35 cellular contexts compared by ENCODE assay signal in genomic region chr4:66741081-66741480, GRCh38.
A peak's percentile ranks its signal among the peaks of the same experiment; 100 is the strongest.
DNase-seq lines count a peak whose midpoint lies in the region; ATAC-seq and FAIRE-seq lines count a peak whose summit lies in the region.
"Had no signal": no experiment of that assay in that cellular context is flagged by ENCODE, and none has a peak within 500 bp of the region (broad histone marks: within the 10 kb centered on the region; RNA-seq: fewer than 3 reads in every experiment).

No MANE protein-coding gene starts in this region.

- no peak overlapping the region for H3K4me3 Mint-ChIP-seq in naive thymus-derived CD4-positive, alpha-beta T cell
- H3K4me3 Mint-ChIP-seq: effector memory CD8-positive, alpha-beta T cell; natural killer cell treated with Interleukin-12 subunit alpha and Interleukin-12 subunit beta and Interleukin-15 and Interleukin-18, amount 100 ng/mL, for 72 hours had no signal

- H3K4me1 Mint-ChIP-seq in naive thymus-derived CD4-positive, alpha-beta T cell: no peaks in the 10 kb centered on the region

- no peak for FAIRE-seq in HTR-8/SVneo (lab: Jason Lieb, UNC)
- FAIRE-seq: G401.6 had no signal

- CTCF ChIA-PET in naive thymus-derived CD4-positive, alpha-beta T cell (lab: Charles Lee): no interaction called here

- H3K27ac ChIP-seq in naive thymus-derived CD4-positive, alpha-beta T cell (ENCODE audit: low read depth, low read length): no peak overlapping the region
- H3K27ac ChIP-seq: gastrocnemius medialis, sigmoid colon, SJSA1, stomach, tibial nerve had no signal

- no peak overlapping the region for H3K27ac Mint-ChIP-seq in naive thymus-derived CD4-positive, alpha-beta T cell
- H3K27ac Mint-ChIP-seq: activated naive CD4-positive, alpha-beta T cell treated with anti-CD3 and anti-CD28 coated beads, Interleukin-2, amount 50 U/mL, for 72 hours; effector memory CD8-positive, alpha-beta T cell; natural killer cell treated with Interleukin-12 subunit alpha and Interleukin-12 subunit beta and Interleukin-15 and Interleukin-18, amount 100 ng/mL, for 72 hours had no signal

- DNase-seq in HTR-8/SVneo (ENCODE audit: insufficient read length, low spot score) (peak; percentile 24), amniotic epithelial cell (ENCODE audit: low read depth) (peak; percentile 18), fibroblast of peridontal ligament (ENCODE audit: extremely low read depth) (peak; percentile 10), HUDEP-2 (lab: John Stamatoyannopoulos, UW; ENCODE audit: unreplicated experiment in 76 of 76) (no peak), KG1 (lab: John Stamatoyannopoulos, UW) (no peak)
- no peak for DNase-seq in naive thymus-derived CD4-positive, alpha-beta T cell
- DNase-seq: activated CD4-positive, alpha-beta T cell treated with anti-CD3 and anti-CD28 coated beads for 48 hours; activated CD8-positive, alpha-beta memory T cell treated with anti-CD3 and anti-CD28 coated beads for 24 hours; activated effector memory CD4-positive, alpha-beta T cell treated with Interleukin-2 at 50 U/mL for 16 hours; activated T-cell treated with anti-CD3 and anti-CD28 coated beads for 4 hours; anterior cingulate cortex; C1 segment of cervical spinal cord; central memory CD4-positive, alpha-beta T cell; COR-L47; cortex of kidney; effector memory CD8-positive, alpha-beta T cell; gastrocnemius medialis; KBM-7; kidney glomerular epithelial cell; MV-4-11; NCI-H1436; NCI-H2081 treated with DMSO at 0.1 percent for 48 hours; NCI-H774; occipital lobe; sigmoid colon; stimulated activated CD4-positive, alpha-beta T cell treated with anti-CD3 and anti-CD28 coated beads, Interleukin-4, amount 100 ng/mL, for 1 hour; stomach; T1000 had no signal

- H3K9me3 ChIP-seq in naive thymus-derived CD4-positive, alpha-beta T cell (ENCODE audit: control insufficient read depth in 2 of 3, low read length in 3 of 3): no peaks in the 10 kb centered on the region
- H3K9me3 ChIP-seq: gastrocnemius medialis, sigmoid colon, SJSA1, stomach, tibial nerve had no signal

- no peak overlapping the region for H3K4me3 ChIP-seq in naive thymus-derived CD4-positive, alpha-beta T cell (ENCODE audit: low read length)
- H3K4me3 ChIP-seq: gastrocnemius medialis, sigmoid colon, SJSA1, stomach, tibial nerve had no signal

- ATAC-seq in naive thymus-derived CD4-positive, alpha-beta T cell: no peak
- no peak for ATAC-seq in GM21381 (IDR thresholded peaks at IDR 0.05; ENCODE audit: unreplicated experiment)
- ATAC-seq: activated naive CD4-positive, alpha-beta T cell treated with anti-CD3 and anti-CD28 coated beads, Interleukin-2, amount 50 U/mL, for 72 hours; effector memory CD8-positive, alpha-beta T cell; gastrocnemius medialis; HCT116; natural killer cell treated with Interleukin-12 subunit alpha and Interleukin-12 subunit beta and Interleukin-15 and Interleukin-18, amount 100 ng/mL, for 72 hours had no signal

- H3K9me3 Mint-ChIP-seq in naive thymus-derived CD4-positive, alpha-beta T cell: peaks cover 0 to 12% (median 4%) of the 10 kb centered on the region in 11 donors

- no peaks in the 10 kb centered on the region for H3K36me3 Mint-ChIP-seq in naive thymus-derived CD4-positive, alpha-beta T cell
- H3K36me3 Mint-ChIP-seq: activated naive CD4-positive, alpha-beta T cell treated with anti-CD3 and anti-CD28 coated beads, Interleukin-2, amount 50 U/mL, for 72 hours had no signal

- H3K36me3 ChIP-seq in naive thymus-derived CD4-positive, alpha-beta T cell (ENCODE audit: control insufficient read depth in 2 of 3, insufficient read depth in 3 of 3, low read length in 3 of 3): no peaks in the 10 kb centered on the region
- H3K36me3 ChIP-seq: gastrocnemius medialis, sigmoid colon, SJSA1, stomach, tibial nerve had no signal

- POLR2A ChIA-PET in naive thymus-derived CD4-positive, alpha-beta T cell (lab: Charles Lee): no interaction called here

- intact Hi-C loops in naive thymus-derived CD4-positive, alpha-beta T cell (cut with micrococcal nuclease): no loop called here

- H3K27me3 Mint-ChIP-seq in naive thymus-derived CD4-positive, alpha-beta T cell: no peaks in the 10 kb centered on the region
- H3K27me3 Mint-ChIP-seq: effector memory CD8-positive, alpha-beta T cell; natural killer cell treated with Interleukin-12 subunit alpha and Interleukin-12 subunit beta and Interleukin-15 and Interleukin-18, amount 100 ng/mL, for 72 hours had no signal

- no peaks in the 10 kb centered on the region for H3K4me1 ChIP-seq in naive thymus-derived CD4-positive, alpha-beta T cell (ENCODE audit: control insufficient read depth in 2 of 2, insufficient read depth in 2 of 2, low read length in 2 of 2)
- H3K4me1 ChIP-seq: gastrocnemius medialis, sigmoid colon, SJSA1, stomach had no signal

- H3K27me3 ChIP-seq in naive thymus-derived CD4-positive, alpha-beta T cell (ENCODE audit: control insufficient read depth in 2 of 2, insufficient read depth in 2 of 2, low read length in 2 of 2): no peaks in the 10 kb centered on the region
- H3K27me3 ChIP-seq: gastrocnemius medialis, sigmoid colon, SJSA1, stomach, tibial nerve had no signal

Comparison
In these comparisons a context has a peak if more than half of its experiments do, and no peak if none do; other contexts are left out.
1. DNase-seq: peak in HTR-8/SVneo (single experiment), amniotic epithelial cell (single experiment) and fibroblast of peridontal ligament (single experiment); none in naive thymus-derived CD4-positive, alpha-beta T cell (0 of 9), HUDEP-2 (0 of 76) and KG1 (single experiment).